ENCODE assay signal across 1 cellular context in the genomic region with DNA sequence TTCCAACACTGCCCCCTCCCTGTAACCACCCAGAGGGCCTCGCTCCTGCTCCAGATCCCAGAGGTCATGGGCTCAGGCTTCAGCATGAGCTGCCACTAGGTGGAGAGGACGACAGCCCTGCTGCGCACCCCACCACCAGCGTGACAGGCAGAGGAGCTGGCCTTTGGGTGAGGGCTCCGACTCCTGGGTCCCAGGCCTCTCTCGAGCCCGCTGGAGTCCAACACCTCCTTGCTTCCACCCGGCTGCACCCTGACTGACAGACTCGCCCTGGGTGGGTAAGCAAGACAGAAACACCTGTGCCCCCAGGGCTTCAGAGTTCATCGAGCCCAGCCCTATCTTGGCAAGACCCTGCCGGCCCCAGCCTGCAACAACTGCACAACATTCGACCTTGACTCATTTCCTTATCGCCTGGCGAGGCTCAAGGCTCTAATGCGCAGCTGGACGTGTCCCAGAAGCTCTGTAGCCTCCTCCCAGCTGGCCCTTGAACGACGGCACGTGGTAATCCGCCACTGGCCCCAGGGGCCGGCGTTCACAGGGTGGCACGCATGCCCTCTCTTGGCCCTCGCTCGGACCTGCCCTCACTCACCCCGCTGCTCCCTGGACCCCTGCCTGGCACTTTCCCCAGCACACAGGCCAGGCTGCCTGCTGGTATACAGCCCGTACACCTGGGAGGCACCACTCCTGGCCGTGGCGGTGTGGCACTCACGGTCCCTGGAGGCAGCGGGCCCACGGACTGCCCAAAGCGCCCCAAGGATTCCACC.
TF ChIP-seq lines count a peak whose summit lies in the region.

No MANE protein-coding gene starts in this region.

TF ChIP-seq in HepG2, 621 proteins besides CTCF, POLR2A, EP300 and RAD21 (continues in another document):
- TF ChIP-seq KDM2A (CRISPR knock-in tag; IDR thresholded peaks at IDR 0.05; ENCODE audit: borderline replicate concordance, low read depth) (no peak; the same call in 1 of the 2 replicates), ZNF468 (CRISPR knock-in tag; IDR thresholded peaks at IDR 0.05) (no peak), IRF2 (CRISPR knock-in tag; IDR thresholded peaks at IDR 0.05) (0 out of 2 replicates have a peak, but pooled peaks have one; percentile 43), RARA (CRISPR knock-in tag; IDR thresholded peaks at IDR 0.05) (peak; percentile 27; the same call in 1 of the 2 replicates), MAZ (IDR thresholded peaks at IDR 0.05; ENCODE audit: borderline replicate concordance, low read depth, low read length) (no peak), MAZ (CRISPR knock-in tag; IDR thresholded peaks at IDR 0.05; ENCODE audit: low read depth) (no peak), PPARG (CRISPR knock-in tag; conservative IDR thresholded peaks at IDR 0.05) (no peak), HNRNPL (IDR thresholded peaks at IDR 0.05; ENCODE audit: low read depth, low read length) (0 out of 2 replicates have a peak, but pooled peaks have one; percentile 65), STAT5B (CRISPR knock-in tag; IDR thresholded peaks at IDR 0.05) (no peak), ZNF777 (CRISPR knock-in tag; IDR thresholded peaks at IDR 0.05) (no peak), KMT2A (CRISPR knock-in tag; IDR thresholded peaks at IDR 0.05) (no peak), ZIK1 (CRISPR knock-in tag; IDR thresholded peaks at IDR 0.05; ENCODE audit: borderline replicate concordance, low read depth) (no peak), HIVEP1 (CRISPR knock-in tag; IDR thresholded peaks at IDR 0.05) (no peak), RARG (CRISPR knock-in tag; IDR thresholded peaks at IDR 0.05; ENCODE audit: low read depth) (no peak), RFX1 (IDR thresholded peaks at IDR 0.05) (no peak), BHLHE40 (IDR thresholded peaks at IDR 0.05; ENCODE audit: low read length) (no peak), ZNF839 (CRISPR knock-in tag; IDR thresholded peaks at IDR 0.05; ENCODE audit: borderline replicate concordance) (no peak), ELF3 (CRISPR knock-in tag; IDR thresholded peaks at IDR 0.05) (no peak), ARNT (IDR thresholded peaks at IDR 0.05) (no peak), ISX (CRISPR knock-in tag; conservative IDR thresholded peaks at IDR 0.05) (no peak), ATF1 (CRISPR knock-in tag; IDR thresholded peaks at IDR 0.05) (no peak), ZNF761 (CRISPR knock-in tag; conservative IDR thresholded peaks at IDR 0.05) (no peak), NRL (CRISPR knock-in tag; IDR thresholded peaks at IDR 0.05; ENCODE audit: borderline replicate concordance) (0 out of 2 replicates have a peak, but pooled peaks have one; percentile 25), ZNF225 (CRISPR knock-in tag; IDR thresholded peaks at IDR 0.05) (no peak), SKI (IDR thresholded peaks at IDR 0.05; ENCODE audit: partially characterized antibody) (no peak), CBX1 (IDR thresholded peaks at IDR 0.05; ENCODE audit: low read depth) (no peak), JDP2 (CRISPR knock-in tag; IDR thresholded peaks at IDR 0.05; ENCODE audit: borderline replicate concordance) (no peak), SMAD1 (CRISPR knock-in tag; IDR thresholded peaks at IDR 0.05; ENCODE audit: borderline replicate concordance, low read depth) (no peak), CHCHD3 (CRISPR knock-in tag; IDR thresholded peaks at IDR 0.05) (no peak)
- TF ChIP-seq, protein P1, sequence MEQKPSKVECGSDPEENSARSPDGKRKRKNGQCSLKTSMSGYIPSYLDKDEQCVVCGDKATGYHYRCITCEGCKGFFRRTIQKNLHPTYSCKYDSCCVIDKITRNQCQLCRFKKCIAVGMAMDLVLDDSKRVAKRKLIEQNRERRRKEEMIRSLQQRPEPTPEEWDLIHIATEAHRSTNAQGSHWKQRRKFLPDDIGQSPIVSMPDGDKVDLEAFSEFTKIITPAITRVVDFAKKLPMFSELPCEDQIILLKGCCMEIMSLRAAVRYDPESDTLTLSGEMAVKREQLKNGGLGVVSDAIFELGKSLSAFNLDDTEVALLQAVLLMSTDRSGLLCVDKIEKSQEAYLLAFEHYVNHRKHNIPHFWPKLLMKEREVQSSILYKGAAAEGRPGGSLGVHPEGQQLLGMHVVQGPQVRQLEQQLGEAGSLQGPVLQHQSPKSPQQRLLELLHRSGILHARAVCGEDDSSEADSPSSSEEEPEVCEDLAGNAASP (CRISPR knock-in tag; IDR thresholded peaks at IDR 0.05; ENCODE audit: borderline replicate concordance), result peak; percentile 18; the same call in 1 of the 2 replicates
- TF ChIP-seq, protein P2, sequence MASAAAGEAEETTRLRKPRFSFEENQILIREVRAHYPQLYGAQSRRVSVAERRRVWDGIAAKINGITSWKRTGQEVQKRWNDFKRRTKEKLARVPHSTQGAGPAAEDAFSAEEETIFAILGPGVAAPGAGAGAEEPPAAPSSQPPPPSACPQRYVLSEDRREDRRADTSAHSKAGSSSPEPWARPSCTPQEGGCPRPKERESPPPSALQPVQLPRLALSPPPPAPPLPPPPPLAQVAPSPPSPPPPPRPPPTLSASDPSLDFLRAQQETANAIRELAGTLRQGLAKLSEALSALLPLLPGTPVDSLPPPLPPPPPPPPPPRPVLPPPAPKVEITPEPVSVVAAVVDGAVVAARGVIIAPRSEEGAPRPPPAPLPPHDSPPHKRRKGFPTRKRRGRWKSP (CRISPR knock-in tag; IDR thresholded peaks at IDR 0.05), result no peak
- TF ChIP-seq, protein P3, sequence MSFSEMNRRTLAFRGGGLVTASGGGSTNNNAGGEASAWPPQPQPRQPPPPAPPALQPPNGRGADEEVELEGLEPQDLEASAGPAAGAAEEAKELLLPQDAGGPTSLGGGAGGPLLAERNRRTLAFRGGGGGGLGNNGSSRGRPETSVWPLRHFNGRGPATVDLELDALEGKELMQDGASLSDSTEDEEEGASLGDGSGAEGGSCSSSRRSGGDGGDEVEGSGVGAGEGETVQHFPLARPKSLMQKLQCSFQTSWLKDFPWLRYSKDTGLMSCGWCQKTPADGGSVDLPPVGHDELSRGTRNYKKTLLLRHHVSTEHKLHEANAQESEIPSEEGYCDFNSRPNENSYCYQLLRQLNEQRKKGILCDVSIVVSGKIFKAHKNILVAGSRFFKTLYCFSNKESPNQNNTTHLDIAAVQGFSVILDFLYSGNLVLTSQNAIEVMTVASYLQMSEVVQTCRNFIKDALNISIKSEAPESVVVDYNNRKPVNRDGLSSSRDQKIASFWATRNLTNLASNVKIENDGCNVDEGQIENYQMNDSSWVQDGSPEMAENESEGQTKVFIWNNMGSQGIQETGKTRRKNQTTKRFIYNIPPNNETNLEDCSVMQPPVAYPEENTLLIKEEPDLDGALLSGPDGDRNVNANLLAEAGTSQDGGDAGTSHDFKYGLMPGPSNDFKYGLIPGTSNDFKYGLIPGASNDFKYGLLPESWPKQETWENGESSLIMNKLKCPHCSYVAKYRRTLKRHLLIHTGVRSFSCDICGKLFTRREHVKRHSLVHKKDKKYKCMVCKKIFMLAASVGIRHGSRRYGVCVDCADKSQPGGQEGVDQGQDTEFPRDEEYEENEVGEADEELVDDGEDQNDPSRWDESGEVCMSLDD (CRISPR knock-in tag; IDR thresholded peaks at IDR 0.05; ENCODE audit: borderline replicate concordance), result no peak
- TF ChIP-seq, protein P4, sequence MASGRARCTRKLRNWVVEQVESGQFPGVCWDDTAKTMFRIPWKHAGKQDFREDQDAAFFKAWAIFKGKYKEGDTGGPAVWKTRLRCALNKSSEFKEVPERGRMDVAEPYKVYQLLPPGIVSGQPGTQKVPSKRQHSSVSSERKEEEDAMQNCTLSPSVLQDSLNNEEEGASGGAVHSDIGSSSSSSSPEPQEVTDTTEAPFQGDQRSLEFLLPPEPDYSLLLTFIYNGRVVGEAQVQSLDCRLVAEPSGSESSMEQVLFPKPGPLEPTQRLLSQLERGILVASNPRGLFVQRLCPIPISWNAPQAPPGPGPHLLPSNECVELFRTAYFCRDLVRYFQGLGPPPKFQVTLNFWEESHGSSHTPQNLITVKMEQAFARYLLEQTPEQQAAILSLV (CRISPR knock-in tag; IDR thresholded peaks at IDR 0.05; ENCODE audit: borderline replicate concordance), result no peak
- TF ChIP-seq, protein P5, sequence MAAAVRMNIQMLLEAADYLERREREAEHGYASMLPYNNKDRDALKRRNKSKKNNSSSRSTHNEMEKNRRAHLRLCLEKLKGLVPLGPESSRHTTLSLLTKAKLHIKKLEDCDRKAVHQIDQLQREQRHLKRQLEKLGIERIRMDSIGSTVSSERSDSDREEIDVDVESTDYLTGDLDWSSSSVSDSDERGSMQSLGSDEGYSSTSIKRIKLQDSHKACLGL (CRISPR knock-in tag; IDR thresholded peaks at IDR 0.05), result 0 out of 2 replicates have a peak, but pooled peaks have one; percentile 27
- TF ChIP-seq, protein P6, sequence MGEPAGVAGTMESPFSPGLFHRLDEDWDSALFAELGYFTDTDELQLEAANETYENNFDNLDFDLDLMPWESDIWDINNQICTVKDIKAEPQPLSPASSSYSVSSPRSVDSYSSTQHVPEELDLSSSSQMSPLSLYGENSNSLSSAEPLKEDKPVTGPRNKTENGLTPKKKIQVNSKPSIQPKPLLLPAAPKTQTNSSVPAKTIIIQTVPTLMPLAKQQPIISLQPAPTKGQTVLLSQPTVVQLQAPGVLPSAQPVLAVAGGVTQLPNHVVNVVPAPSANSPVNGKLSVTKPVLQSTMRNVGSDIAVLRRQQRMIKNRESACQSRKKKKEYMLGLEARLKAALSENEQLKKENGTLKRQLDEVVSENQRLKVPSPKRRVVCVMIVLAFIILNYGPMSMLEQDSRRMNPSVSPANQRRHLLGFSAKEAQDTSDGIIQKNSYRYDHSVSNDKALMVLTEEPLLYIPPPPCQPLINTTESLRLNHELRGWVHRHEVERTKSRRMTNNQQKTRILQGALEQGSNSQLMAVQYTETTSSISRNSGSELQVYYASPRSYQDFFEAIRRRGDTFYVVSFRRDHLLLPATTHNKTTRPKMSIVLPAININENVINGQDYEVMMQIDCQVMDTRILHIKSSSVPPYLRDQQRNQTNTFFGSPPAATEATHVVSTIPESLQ (CRISPR knock-in tag; conservative IDR thresholded peaks at IDR 0.05), result no peak
- TF ChIP-seq, protein P7, sequence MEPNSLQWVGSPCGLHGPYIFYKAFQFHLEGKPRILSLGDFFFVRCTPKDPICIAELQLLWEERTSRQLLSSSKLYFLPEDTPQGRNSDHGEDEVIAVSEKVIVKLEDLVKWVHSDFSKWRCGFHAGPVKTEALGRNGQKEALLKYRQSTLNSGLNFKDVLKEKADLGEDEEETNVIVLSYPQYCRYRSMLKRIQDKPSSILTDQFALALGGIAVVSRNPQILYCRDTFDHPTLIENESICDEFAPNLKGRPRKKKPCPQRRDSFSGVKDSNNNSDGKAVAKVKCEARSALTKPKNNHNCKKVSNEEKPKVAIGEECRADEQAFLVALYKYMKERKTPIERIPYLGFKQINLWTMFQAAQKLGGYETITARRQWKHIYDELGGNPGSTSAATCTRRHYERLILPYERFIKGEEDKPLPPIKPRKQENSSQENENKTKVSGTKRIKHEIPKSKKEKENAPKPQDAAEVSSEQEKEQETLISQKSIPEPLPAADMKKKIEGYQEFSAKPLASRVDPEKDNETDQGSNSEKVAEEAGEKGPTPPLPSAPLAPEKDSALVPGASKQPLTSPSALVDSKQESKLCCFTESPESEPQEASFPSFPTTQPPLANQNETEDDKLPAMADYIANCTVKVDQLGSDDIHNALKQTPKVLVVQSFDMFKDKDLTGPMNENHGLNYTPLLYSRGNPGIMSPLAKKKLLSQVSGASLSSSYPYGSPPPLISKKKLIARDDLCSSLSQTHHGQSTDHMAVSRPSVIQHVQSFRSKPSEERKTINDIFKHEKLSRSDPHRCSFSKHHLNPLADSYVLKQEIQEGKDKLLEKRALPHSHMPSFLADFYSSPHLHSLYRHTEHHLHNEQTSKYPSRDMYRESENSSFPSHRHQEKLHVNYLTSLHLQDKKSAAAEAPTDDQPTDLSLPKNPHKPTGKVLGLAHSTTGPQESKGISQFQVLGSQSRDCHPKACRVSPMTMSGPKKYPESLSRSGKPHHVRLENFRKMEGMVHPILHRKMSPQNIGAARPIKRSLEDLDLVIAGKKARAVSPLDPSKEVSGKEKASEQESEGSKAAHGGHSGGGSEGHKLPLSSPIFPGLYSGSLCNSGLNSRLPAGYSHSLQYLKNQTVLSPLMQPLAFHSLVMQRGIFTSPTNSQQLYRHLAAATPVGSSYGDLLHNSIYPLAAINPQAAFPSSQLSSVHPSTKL (CRISPR knock-in tag; IDR thresholded peaks at IDR 0.05), result 0 out of 2 replicates have a peak, but pooled peaks have one; percentile 23
- TF ChIP-seq, protein P8, sequence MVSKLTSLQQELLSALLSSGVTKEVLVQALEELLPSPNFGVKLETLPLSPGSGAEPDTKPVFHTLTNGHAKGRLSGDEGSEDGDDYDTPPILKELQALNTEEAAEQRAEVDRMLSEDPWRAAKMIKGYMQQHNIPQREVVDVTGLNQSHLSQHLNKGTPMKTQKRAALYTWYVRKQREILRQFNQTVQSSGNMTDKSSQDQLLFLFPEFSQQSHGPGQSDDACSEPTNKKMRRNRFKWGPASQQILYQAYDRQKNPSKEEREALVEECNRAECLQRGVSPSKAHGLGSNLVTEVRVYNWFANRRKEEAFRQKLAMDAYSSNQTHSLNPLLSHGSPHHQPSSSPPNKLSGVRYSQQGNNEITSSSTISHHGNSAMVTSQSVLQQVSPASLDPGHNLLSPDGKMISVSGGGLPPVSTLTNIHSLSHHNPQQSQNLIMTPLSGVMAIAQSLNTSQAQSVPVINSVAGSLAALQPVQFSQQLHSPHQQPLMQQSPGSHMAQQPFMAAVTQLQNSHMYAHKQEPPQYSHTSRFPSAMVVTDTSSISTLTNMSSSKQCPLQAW (CRISPR knock-in tag; IDR thresholded peaks at IDR 0.05), result peak; percentile 48; the same call in 1 of the 2 replicates
- TF ChIP-seq, protein P9, sequence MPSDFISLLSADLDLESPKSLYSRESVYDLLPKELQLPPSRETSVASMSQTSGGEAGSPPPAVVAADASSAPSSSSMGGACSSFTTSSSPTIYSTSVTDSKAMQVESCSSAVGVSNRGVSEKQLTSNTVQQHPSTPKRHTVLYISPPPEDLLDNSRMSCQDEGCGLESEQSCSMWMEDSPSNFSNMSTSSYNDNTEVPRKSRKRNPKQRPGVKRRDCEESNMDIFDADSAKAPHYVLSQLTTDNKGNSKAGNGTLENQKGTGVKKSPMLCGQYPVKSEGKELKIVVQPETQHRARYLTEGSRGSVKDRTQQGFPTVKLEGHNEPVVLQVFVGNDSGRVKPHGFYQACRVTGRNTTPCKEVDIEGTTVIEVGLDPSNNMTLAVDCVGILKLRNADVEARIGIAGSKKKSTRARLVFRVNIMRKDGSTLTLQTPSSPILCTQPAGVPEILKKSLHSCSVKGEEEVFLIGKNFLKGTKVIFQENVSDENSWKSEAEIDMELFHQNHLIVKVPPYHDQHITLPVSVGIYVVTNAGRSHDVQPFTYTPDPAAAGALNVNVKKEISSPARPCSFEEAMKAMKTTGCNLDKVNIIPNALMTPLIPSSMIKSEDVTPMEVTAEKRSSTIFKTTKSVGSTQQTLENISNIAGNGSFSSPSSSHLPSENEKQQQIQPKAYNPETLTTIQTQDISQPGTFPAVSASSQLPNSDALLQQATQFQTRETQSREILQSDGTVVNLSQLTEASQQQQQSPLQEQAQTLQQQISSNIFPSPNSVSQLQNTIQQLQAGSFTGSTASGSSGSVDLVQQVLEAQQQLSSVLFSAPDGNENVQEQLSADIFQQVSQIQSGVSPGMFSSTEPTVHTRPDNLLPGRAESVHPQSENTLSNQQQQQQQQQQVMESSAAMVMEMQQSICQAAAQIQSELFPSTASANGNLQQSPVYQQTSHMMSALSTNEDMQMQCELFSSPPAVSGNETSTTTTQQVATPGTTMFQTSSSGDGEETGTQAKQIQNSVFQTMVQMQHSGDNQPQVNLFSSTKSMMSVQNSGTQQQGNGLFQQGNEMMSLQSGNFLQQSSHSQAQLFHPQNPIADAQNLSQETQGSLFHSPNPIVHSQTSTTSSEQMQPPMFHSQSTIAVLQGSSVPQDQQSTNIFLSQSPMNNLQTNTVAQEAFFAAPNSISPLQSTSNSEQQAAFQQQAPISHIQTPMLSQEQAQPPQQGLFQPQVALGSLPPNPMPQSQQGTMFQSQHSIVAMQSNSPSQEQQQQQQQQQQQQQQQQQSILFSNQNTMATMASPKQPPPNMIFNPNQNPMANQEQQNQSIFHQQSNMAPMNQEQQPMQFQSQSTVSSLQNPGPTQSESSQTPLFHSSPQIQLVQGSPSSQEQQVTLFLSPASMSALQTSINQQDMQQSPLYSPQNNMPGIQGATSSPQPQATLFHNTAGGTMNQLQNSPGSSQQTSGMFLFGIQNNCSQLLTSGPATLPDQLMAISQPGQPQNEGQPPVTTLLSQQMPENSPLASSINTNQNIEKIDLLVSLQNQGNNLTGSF (CRISPR knock-in tag; IDR thresholded peaks at IDR 0.05), result no peak
